1 cellular context compared by ENCODE assay signal in the genomic region with DNA sequence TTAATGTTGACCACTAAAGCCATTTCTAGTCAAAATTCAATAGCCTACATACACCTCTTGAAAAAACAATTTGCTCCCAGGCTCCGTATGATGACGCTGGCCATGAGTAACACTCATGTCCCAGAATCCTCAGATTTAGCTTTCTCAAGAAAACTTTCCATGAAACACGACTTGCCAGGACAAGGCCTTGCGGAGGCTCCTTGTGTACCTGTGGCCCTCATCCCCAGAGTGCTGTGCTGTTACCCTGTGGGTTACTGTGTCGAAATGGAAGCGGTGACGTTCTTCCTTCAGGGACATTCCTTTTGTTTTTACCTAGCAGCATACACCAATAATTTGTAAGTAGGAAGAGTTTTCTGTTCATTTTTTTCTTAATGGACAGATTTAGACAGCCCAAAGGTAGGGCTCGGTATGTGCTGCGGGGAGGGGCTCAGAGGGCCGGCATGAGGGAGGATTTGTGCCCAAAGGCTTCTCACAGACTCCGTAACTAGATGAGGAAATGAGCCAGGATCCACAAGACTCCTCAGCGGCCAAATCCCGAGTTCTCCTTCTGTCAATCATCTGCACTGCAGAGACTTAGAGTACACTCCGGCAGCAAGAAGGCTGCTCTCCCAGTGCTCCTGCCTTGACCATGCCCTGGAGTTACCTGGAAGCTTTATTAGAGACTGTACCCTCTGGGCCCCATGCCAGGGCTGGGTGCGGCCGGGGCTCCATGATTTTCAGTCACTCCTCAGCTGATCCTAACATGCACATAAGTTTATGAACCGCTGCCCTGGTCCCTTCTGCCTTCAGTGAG.
TF ChIP-seq lines count a peak whose summit lies in the region.

No MANE protein-coding gene starts in this region.

TF ChIP-seq in K562, 482 proteins besides CTCF, POLR2A, EP300 and RAD21 (continued from another document):
- TF ChIP-seq, protein P1, sequence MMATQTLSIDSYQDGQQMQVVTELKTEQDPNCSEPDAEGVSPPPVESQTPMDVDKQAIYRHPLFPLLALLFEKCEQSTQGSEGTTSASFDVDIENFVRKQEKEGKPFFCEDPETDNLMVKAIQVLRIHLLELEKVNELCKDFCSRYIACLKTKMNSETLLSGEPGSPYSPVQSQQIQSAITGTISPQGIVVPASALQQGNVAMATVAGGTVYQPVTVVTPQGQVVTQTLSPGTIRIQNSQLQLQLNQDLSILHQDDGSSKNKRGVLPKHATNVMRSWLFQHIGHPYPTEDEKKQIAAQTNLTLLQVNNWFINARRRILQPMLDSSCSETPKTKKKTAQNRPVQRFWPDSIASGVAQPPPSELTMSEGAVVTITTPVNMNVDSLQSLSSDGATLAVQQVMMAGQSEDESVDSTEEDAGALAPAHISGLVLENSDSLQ (IDR thresholded peaks at IDR 0.05): peak; percentile 67
- no peak for TF ChIP-seq ZFPM2 (CRISPR knock-in tag; IDR thresholded peaks at IDR 0.05)
